2 cellular contexts compared by ENCODE assay signal in the genomic region with DNA sequence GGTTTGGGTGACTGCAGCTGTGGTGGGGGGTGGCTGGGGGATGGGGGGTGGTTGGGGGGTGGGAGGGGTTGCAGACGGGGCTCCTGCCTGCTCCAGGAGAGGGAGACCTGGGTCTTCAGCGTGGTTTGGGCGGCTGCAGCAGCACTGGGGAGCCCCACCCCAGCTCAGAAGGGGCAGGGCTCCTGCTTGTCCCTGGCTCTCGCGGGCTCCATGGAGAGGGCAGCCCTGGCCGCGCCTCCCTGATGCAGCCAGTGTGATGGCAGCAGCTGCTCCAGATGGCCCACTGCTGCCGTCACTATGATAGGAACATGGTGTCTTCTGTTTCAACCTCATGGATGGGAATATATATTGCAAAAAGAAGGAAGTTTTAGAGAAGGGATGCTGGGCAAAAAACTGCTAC.
TF ChIP-seq lines count a peak whose summit lies in the region.

No MANE protein-coding gene starts in this region.

TF ChIP-seq in IMR-90, 13 proteins besides CTCF, POLR2A, EP300 and RAD21:
- TF ChIP-seq ELK1 (IDR thresholded peaks at IDR 0.05; ENCODE audit: borderline replicate concordance, low read depth, low read length) (no peak), MXI1 (IDR thresholded peaks at IDR 0.05; ENCODE audit: borderline replicate concordance, low read depth, low read length) (no peak), BHLHE40 (IDR thresholded peaks at IDR 0.05; ENCODE audit: low read depth, low read length) (no peak)

TF ChIP-seq in WTC11, 78 proteins besides CTCF, POLR2A, EP300 and RAD21:
- TF ChIP-seq, protein P1, sequence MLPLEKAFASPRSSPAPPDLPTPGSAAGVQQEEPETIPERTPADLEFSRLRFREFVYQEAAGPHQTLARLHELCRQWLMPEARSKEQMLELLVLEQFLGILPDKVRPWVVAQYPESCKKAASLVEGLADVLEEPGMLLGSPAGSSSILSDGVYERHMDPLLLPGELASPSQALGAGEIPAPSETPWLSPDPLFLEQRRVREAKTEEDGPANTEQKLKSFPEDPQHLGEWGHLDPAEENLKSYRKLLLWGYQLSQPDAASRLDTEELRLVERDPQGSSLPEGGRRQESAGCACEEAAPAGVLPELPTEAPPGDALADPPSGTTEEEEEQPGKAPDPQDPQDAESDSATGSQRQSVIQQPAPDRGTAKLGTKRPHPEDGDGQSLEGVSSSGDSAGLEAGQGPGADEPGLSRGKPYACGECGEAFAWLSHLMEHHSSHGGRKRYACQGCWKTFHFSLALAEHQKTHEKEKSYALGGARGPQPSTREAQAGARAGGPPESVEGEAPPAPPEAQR (CRISPR knock-in tag; IDR thresholded peaks at IDR 0.05): no peak
